ENCODE assay signal across 1 cellular context in genomic region chr1:214880956-214881355, GRCh38.
TF ChIP-seq lines count a peak whose summit lies in the region.

No MANE protein-coding gene starts in this region.

TF ChIP-seq in SK-N-SH, 30 proteins besides CTCF, POLR2A, EP300 and RAD21 (continued from another document):
- TF ChIP-seq TEAD4 (IDR thresholded peaks at IDR 0.05; ENCODE audit: borderline replicate concordance, insufficient read depth), result no peak
- TF ChIP-seq YY1 (IDR thresholded peaks at IDR 0.05; ENCODE audit: low read depth), result no peak
- no peak for TF ChIP-seq SMC3 (IDR thresholded peaks at IDR 0.05; ENCODE audit: low read depth, low read length)
- TF ChIP-seq RXRA (IDR thresholded peaks at IDR 0.05; ENCODE audit: borderline replicate concordance, low read depth), result no peak
- TF ChIP-seq ZBTB33 (IDR thresholded peaks at IDR 0.05; ENCODE audit: borderline replicate concordance, low read depth), result no peak
- no peak for TF ChIP-seq CHD2 (IDR thresholded peaks at IDR 0.05; ENCODE audit: low read length, partially characterized antibody)
- TF ChIP-seq PBX3 (IDR thresholded peaks at IDR 0.05), result no peak
- no peak for TF ChIP-seq NFIC (IDR thresholded peaks at IDR 0.05; ENCODE audit: borderline replicate concordance)
- TF ChIP-seq FOXJ3 (CRISPR knock-in tag; IDR thresholded peaks at IDR 0.05), result no peak
- no peak for TF ChIP-seq GATA2 (CRISPR knock-in tag; IDR thresholded peaks at IDR 0.05)
- no peak for TF ChIP-seq TAF1 (IDR thresholded peaks at IDR 0.05; ENCODE audit: borderline replicate concordance, low read depth, low read length)
- TF ChIP-seq MEF2A (IDR thresholded peaks at IDR 0.05; ENCODE audit: borderline replicate concordance, low read depth), result no peak
- TF ChIP-seq ELF1 (IDR thresholded peaks at IDR 0.05), result no peak
- TF ChIP-seq MAX (IDR thresholded peaks at IDR 0.05; ENCODE audit: low read depth), result no peak
- TF ChIP-seq FOSL2 (IDR thresholded peaks at IDR 0.05; ENCODE audit: borderline replicate concordance, low read depth), result no peak
TF ChIP-seq in SK-N-SH: peak in this region for 0.
